In genomic region chr22:29700949-29701927, GRCh38 we compare ENCODE assay signal across 9 cellular contexts. TPM values are rescaled to one million over a fixed set of nuclear protein-coding genes. Genes with fewer than 3 reads are reported as not detected.
DNase-seq lines count a peak whose midpoint lies in the region; ATAC-seq, FAIRE-seq and TF ChIP-seq lines count a peak whose summit lies in the region.
"Had no signal": no experiment of that assay in that cellular context is flagged by ENCODE, and none has a peak within 500 bp of the region (broad histone marks: within the 10 kb centered on the region; RNA-seq: fewer than 3 reads in every experiment).

No MANE protein-coding gene starts in this region.

- H3K27ac ChIP-seq in HUES48 (ENCODE audit: low read depth, low read length) (peak overlapping the region; percentile 53), hepatocyte (no peak overlapping the region)

- TF ChIP-seq CTCF in hepatocyte (IDR thresholded peaks at IDR 0.05; ENCODE audit: poor library complexity): peak; percentile 31

- WGBS in hepatocyte (ENCODE audit: low lambda C conversion rate, missing lambda C conversion rate): 38% methylated on average over 21 of the region's 21 CpGs

- no peak overlapping the region for H2AFZ ChIP-seq in hepatocyte

- no peaks in the 10 kb centered on the region for H4K20me1 ChIP-seq in hepatocyte (ENCODE audit: insufficient read depth, poor library complexity, severe bottlenecking)

- H3K36me3 ChIP-seq in HUES48 (ENCODE audit: control insufficient read depth, insufficient read depth, low read length) (no peaks in the 10 kb centered on the region), hepatocyte (replicated peaks; ENCODE audit: insufficient read depth, low read depth) (no peaks in the 10 kb centered on the region)

- no peak for TF ChIP-seq POLR2A in GM18505 (IDR thresholded peaks at IDR 0.05; ENCODE audit: borderline replicate concordance, extremely low read depth, insufficient read depth, insufficient read length)

- peak; percentile 38 for DNase-seq in EH (ENCODE audit: low read depth)
- DNase-seq in T1000 (lab: John Stamatoyannopoulos, UW): peak; percentile 27
- DNase-seq in hepatocyte (ENCODE audit: low spot score): peak; percentile 57
- no peak for DNase-seq in mucosa of gallbladder (ENCODE audit: low spot score)
- no peak for DNase-seq in frontal cortex (ENCODE audit: low spot score in 2 of 2)

- no peak for FAIRE-seq in frontal cortex (lab: Jason Lieb, UNC)

- no peak overlapping the region for H3K9ac ChIP-seq in HUES48 (ENCODE audit: low read depth, low read length)

- H3K4me1 ChIP-seq in HUES48 (ENCODE audit: control insufficient read depth, insufficient read depth, low read length) (peaks cover 53% of the 10 kb centered on the region), hepatocyte (ENCODE audit: insufficient read depth) (peaks cover 9% of the 10 kb centered on the region)

- H3K9me3 ChIP-seq in HUES48 (ENCODE audit: control insufficient read depth, insufficient read depth, low read length): no peaks in the 10 kb centered on the region
- no peaks in the 10 kb centered on the region for H3K9me3 ChIP-seq in hepatocyte (ENCODE audit: low read depth)

- no peak overlapping the region for H3K4me3 ChIP-seq in HUES48 (ENCODE audit: low read depth, low read length)
- no peak overlapping the region for H3K4me3 ChIP-seq in hepatocyte

- H3K27me3 ChIP-seq in HUES48 (ENCODE audit: control insufficient read depth, insufficient read depth, low read length) (peaks cover 42% of the 10 kb centered on the region), hepatocyte (peaks cover 22% of the 10 kb centered on the region)

- no peaks in the 10 kb centered on the region for H3K9me2 ChIP-seq in hepatocyte (replicated peaks; ENCODE audit: insufficient read depth)

- ATAC-seq in GM21528 (IDR thresholded peaks at IDR 0.05; ENCODE audit: low FRiP score, unreplicated experiment) (no peak), GM18505 (IDR thresholded peaks at IDR 0.05; ENCODE audit: unreplicated experiment) (no peak)

- H3K4me2 ChIP-seq in hepatocyte: no peak overlapping the region

- no peaks in the 10 kb centered on the region for H3K79me2 ChIP-seq in hepatocyte

RNA-seq across cellular contexts. Expression of gene CABP7, which starts 18.6 kb away (rescaled TPM):
- total RNA-seq in hepatocyte (0.44 TPM in 1 of 2 replicates, not detected in the other), mucosa of gallbladder (not detected), frontal cortex (1.6 TPM)
- 0.13 and 0.16 TPM in 2 replicates for polyA plus RNA-seq in hepatocyte
- total RNA-seq: SK-MEL-5 had no signal

Comparison
In these comparisons a context has a peak if more than half of its experiments do, and no peak if none do; other contexts are left out.
1. DNase-seq: peak in EH (single experiment), T1000 (single experiment) and hepatocyte (single experiment); none in mucosa of gallbladder (single experiment) and frontal cortex (0 of 2).